In genomic region chr3:51688206-51688600, GRCh38 we compare ENCODE assay signal across 21 cellular contexts. TPM values are rescaled to one million over a fixed set of nuclear protein-coding genes. Genes with fewer than 3 reads are reported as not detected.
A peak's percentile ranks its signal among the peaks of the same experiment; 100 is the strongest.
DNase-seq lines count a peak whose midpoint lies in the region; ATAC-seq and TF ChIP-seq lines count a peak whose summit lies in the region.
"Had no signal": no experiment of that assay in that cellular context is flagged by ENCODE, and none has a peak within 500 bp of the region (broad histone marks: within the 10 kb centered on the region; RNA-seq: fewer than 3 reads in every experiment).

No MANE protein-coding gene starts in this region.

- CTCF ChIA-PET in activated CD4-positive, alpha-beta T cell treated with anti-CD3 and anti-CD28 coated beads, Interleukin-2, amount 10 ng/mL, durations not matched to agents 7 days and 5 days (lab: Charles Lee): interaction anchor here (0.9 to 1.4 kb wide), 2 partner anchors 12 to 186 kb away, joined by 4 read pairs; no protein-coding TSS in a partner anchor

- H3K36me3 Mint-ChIP-seq in activated CD4-positive, alpha-beta T cell treated with anti-CD3 and anti-CD28 coated beads, Interleukin-2, amount 10 ng/mL, durations not matched to agents 7 days and 5 days (ENCODE audit: low read depth): peaks cover 64% of the 10 kb centered on the region
- peaks cover 36% of the 10 kb centered on the region for H3K36me3 Mint-ChIP-seq in stimulated activated naive CD8-positive, alpha-beta T cell treated with anti-CD3 and anti-CD28 coated beads, Interleukin-15, Interleukin-2, amounts not matched to agents 100 ng/mL and 50 ng/mL, for 24 hours (ENCODE audit: low read depth)
- H3K36me3 Mint-ChIP-seq in effector memory CD8-positive, alpha-beta T cell (ENCODE audit: insufficient read depth): peaks cover 32% of the 10 kb centered on the region

- H3K4me3 Mint-ChIP-seq in activated CD4-positive, alpha-beta T cell treated with anti-CD3 and anti-CD28 coated beads, Interleukin-2, amount 10 ng/mL, durations not matched to agents 7 days and 5 days: no peak overlapping the region
- H3K4me3 Mint-ChIP-seq in stimulated activated naive CD8-positive, alpha-beta T cell treated with anti-CD3 and anti-CD28 coated beads, Interleukin-15, Interleukin-2, amounts not matched to agents 100 ng/mL and 50 ng/mL, for 24 hours: no peak overlapping the region
- peak overlapping the region; percentile 73 to 80 for H3K4me3 Mint-ChIP-seq in effector memory CD8-positive, alpha-beta T cell
- H3K4me3 Mint-ChIP-seq: mesothelial cell of epicardium, nephron progenitor cell had no signal

- H3K4me1 Mint-ChIP-seq in activated CD4-positive, alpha-beta T cell treated with anti-CD3 and anti-CD28 coated beads, Interleukin-2, amount 10 ng/mL, durations not matched to agents 7 days and 5 days: peaks cover 63% of the 10 kb centered on the region
- peaks cover 47% of the 10 kb centered on the region for H3K4me1 Mint-ChIP-seq in stimulated activated naive CD8-positive, alpha-beta T cell treated with anti-CD3 and anti-CD28 coated beads, Interleukin-15, Interleukin-2, amounts not matched to agents 100 ng/mL and 50 ng/mL, for 24 hours (ENCODE audit: low read depth)
- H3K4me1 Mint-ChIP-seq in effector memory CD8-positive, alpha-beta T cell (ENCODE audit: low read depth in 2 of 2): peaks cover 52 to 62% of the 10 kb centered on the region in 2 donors
- H3K4me1 Mint-ChIP-seq: mesothelial cell of epicardium had no signal

- H3K27ac Mint-ChIP-seq in activated CD4-positive, alpha-beta T cell treated with anti-CD3 and anti-CD28 coated beads, Interleukin-2, amount 10 ng/mL, durations not matched to agents 7 days and 5 days: peak overlapping the region; percentile 88
- H3K27ac Mint-ChIP-seq in stimulated activated naive CD8-positive, alpha-beta T cell treated with anti-CD3 and anti-CD28 coated beads, Interleukin-15, Interleukin-2, amounts not matched to agents 100 ng/mL and 50 ng/mL, for 24 hours: peak overlapping the region; percentile 41
- H3K27ac Mint-ChIP-seq in effector memory CD8-positive, alpha-beta T cell: peak overlapping the region; percentile 92 to 95
- H3K27ac Mint-ChIP-seq: mesothelial cell of epicardium, nephron progenitor cell had no signal

- no peaks in the 10 kb centered on the region for H3K9me3 Mint-ChIP-seq in activated CD4-positive, alpha-beta T cell treated with anti-CD3 and anti-CD28 coated beads, Interleukin-2, amount 10 ng/mL, durations not matched to agents 7 days and 5 days
- H3K9me3 Mint-ChIP-seq in stimulated activated naive CD8-positive, alpha-beta T cell treated with anti-CD3 and anti-CD28 coated beads, Interleukin-15, Interleukin-2, amounts not matched to agents 100 ng/mL and 50 ng/mL, for 24 hours: no peaks in the 10 kb centered on the region
- no peaks in the 10 kb centered on the region for H3K9me3 Mint-ChIP-seq in effector memory CD8-positive, alpha-beta T cell
- H3K9me3 Mint-ChIP-seq: mesothelial cell of epicardium, nephron progenitor cell had no signal

- ATAC-seq in stimulated activated naive CD8-positive, alpha-beta T cell treated with anti-CD3 and anti-CD28 coated beads, Interleukin-15, Interleukin-2, amounts not matched to agents 100 U/mL and 50 U/mL, for 24 hours: no peak
- ATAC-seq in effector memory CD8-positive, alpha-beta T cell (replicated peaks): no peak
- no peak for ATAC-seq in GM18861 (IDR thresholded peaks at IDR 0.05; ENCODE audit: unreplicated experiment)
- ATAC-seq: A549, body of pancreas, right lobe of liver had no signal

- H3K9me3 ChIP-seq in ascending aorta: no peaks in the 10 kb centered on the region
- H3K9me3 ChIP-seq: A549, body of pancreas, colonic mucosa, right lobe of liver had no signal

- no peak for DNase-seq in activated CD4-positive, alpha-beta T cell treated with anti-CD3 and anti-CD28 coated beads, Interleukin-2, amount 10 ng/mL, durations not matched to agents 7 days and 5 days
- no peak for DNase-seq in activated CD4-positive, alpha-beta T cell treated with anti-CD3 and anti-CD28 coated beads for 48 hours
- no peak for DNase-seq in stimulated activated naive CD8-positive, alpha-beta T cell treated with anti-CD3 and anti-CD28 coated beads, Interleukin-15, Interleukin-2, amounts not matched to agents 100 U/mL and 50 U/mL, for 24 hours
- no peak for DNase-seq in effector memory CD8-positive, alpha-beta T cell
- DNase-seq in ascending aorta (ENCODE audit: low spot score in 2 of 2) (no peak), AML-193 (lab: John Stamatoyannopoulos, UW) (no peak)
- DNase-seq: activated CD4-positive, alpha-beta T cell treated with anti-CD3 and anti-CD28 coated beads, Interleukin-2, amount 50 U/mL, for 1 hour; body of pancreas; C1 segment of cervical spinal cord; colonic mucosa; Kasumi-1; NCI-H1048; NCI-H1930; NCI-H2227 treated with DMSO at 0.1 percent for 48 hours; NCI-H774; nephron progenitor cell; right lobe of liver had no signal

- no peak overlapping the region for H3K27ac ChIP-seq in ascending aorta
- H3K27ac ChIP-seq: A549, colonic mucosa, right lobe of liver had no signal

- H3K4me3 ChIP-seq in ascending aorta: no peak overlapping the region
- H3K4me3 ChIP-seq: A549, body of pancreas, colonic mucosa, right lobe of liver had no signal

- POLR2A ChIA-PET in activated CD4-positive, alpha-beta T cell treated with anti-CD3 and anti-CD28 coated beads, Interleukin-2, amount 10 ng/mL, durations not matched to agents 7 days and 5 days (lab: Charles Lee): no interaction called here

- no peaks in the 10 kb centered on the region for H3K4me1 ChIP-seq in ascending aorta
- H3K4me1 ChIP-seq: A549, body of pancreas, colonic mucosa, right lobe of liver had no signal

- intact Hi-C loops in ascending aorta (cut with DNase I): no loop called here

- no peaks in the 10 kb centered on the region for H3K27me3 ChIP-seq in ascending aorta
- H3K27me3 ChIP-seq: body of pancreas, colonic mucosa, right lobe of liver had no signal

- no peaks in the 10 kb centered on the region for H3K27me3 Mint-ChIP-seq in activated CD4-positive, alpha-beta T cell treated with anti-CD3 and anti-CD28 coated beads, Interleukin-2, amount 10 ng/mL, durations not matched to agents 7 days and 5 days
- no peaks in the 10 kb centered on the region for H3K27me3 Mint-ChIP-seq in stimulated activated naive CD8-positive, alpha-beta T cell treated with anti-CD3 and anti-CD28 coated beads, Interleukin-15, Interleukin-2, amounts not matched to agents 100 ng/mL and 50 ng/mL, for 24 hours
- H3K27me3 Mint-ChIP-seq in effector memory CD8-positive, alpha-beta T cell: no peaks in the 10 kb centered on the region

- no peak for TF ChIP-seq CTCF in ascending aorta (IDR thresholded peaks at IDR 0.05)

- H3K36me3 ChIP-seq in ascending aorta: peaks cover 38% of the 10 kb centered on the region in 2 donors
- H3K36me3 ChIP-seq: colonic mucosa had no signal

RNA-seq across cellular contexts. Expression of gene TEX264, which starts 17.2 kb away (rescaled TPM):
- 10 to 100 TPM; 75.2 to 81.4 TPM for total RNA-seq in activated CD4-positive, alpha-beta T cell treated with anti-CD3 and anti-CD28 coated beads, Interleukin-2, amount 10 ng/mL, durations not matched to agents 7 days and 5 days
- total RNA-seq in ascending aorta: 69.1 TPM

RNA-seq across cellular contexts. Expression of gene GRM2, which starts 18.7 kb away (rescaled TPM):
- total RNA-seq in activated CD4-positive, alpha-beta T cell treated with anti-CD3 and anti-CD28 coated beads, Interleukin-2, amount 10 ng/mL, durations not matched to agents 7 days and 5 days: 1 to 10 TPM; 2.4 to 3.0 TPM
- not detected for total RNA-seq in ascending aorta

Comparison
In these comparisons a context has a peak if more than half of its experiments do, and no peak if none do; other contexts are left out.
1. H3K27ac Mint-ChIP-seq: peak in every context shown above with its lines; median percentile 94 in effector memory CD8-positive, alpha-beta T cell; 88 in activated CD4-positive, alpha-beta T cell treated with anti-CD3 and anti-CD28 coated beads, Interleukin-2, amount 10 ng/mL, durations not matched to agents 7 days and 5 days; 41 in stimulated activated naive CD8-positive, alpha-beta T cell treated with anti-CD3 and anti-CD28 coated beads, Interleukin-15, Interleukin-2, amounts not matched to agents 100 ng/mL and 50 ng/mL, for 24 hours.
2. H3K4me3 Mint-ChIP-seq: peak in effector memory CD8-positive, alpha-beta T cell (2 of 2); none in activated CD4-positive, alpha-beta T cell treated with anti-CD3 and anti-CD28 coated beads, Interleukin-2, amount 10 ng/mL, durations not matched to agents 7 days and 5 days (single experiment) and stimulated activated naive CD8-positive, alpha-beta T cell treated with anti-CD3 and anti-CD28 coated beads, Interleukin-15, Interleukin-2, amounts not matched to agents 100 ng/mL and 50 ng/mL, for 24 hours (single experiment).